In the genomic region with DNA sequence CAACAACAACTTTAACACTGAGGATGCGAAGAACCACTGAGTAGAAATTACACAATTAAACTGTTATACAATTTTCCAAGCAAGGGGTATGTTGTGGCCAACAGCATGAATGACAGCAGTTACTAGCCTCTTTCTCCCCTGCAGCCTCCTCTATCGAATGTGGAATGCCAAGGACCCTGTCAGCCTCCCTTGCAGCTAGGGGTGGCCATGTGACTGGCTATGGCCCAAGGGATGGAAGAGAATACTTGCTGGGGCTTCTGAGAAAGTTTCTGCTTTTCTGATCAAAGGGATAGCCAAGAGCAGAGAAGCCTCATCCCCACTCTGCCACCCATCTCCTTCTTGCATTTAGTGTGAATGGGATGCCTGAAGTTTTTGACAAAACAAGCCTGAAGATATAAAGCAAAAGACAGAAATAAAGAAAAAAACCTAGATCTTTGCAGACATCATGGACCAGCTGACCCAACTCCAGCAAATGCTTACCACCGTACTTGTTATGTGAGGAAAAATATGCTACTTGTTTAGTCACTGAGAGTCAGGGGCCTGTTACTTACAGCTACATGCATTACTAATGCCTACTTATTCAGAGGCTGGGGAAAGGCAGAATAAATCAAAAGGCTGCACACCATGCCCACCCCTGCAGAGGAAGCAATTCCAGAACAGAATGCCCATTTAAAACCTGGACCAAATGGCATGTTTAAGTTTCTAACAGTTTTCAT, we compare ENCODE assay signal across 2 cellular contexts.
TF ChIP-seq lines count a peak whose summit lies in the region.

No MANE protein-coding gene starts in this region.

TF ChIP-seq in IMR-90, 13 proteins besides CTCF, POLR2A, EP300 and RAD21:
- TF ChIP-seq USF2 (IDR thresholded peaks at IDR 0.05; ENCODE audit: low read depth, low read length) = no peak
- no peak for TF ChIP-seq ELK1 (IDR thresholded peaks at IDR 0.05; ENCODE audit: borderline replicate concordance, low read depth, low read length)
- no peak for TF ChIP-seq NFE2L2 (IDR thresholded peaks at IDR 0.05; ENCODE audit: low read depth, low read length)
- TF ChIP-seq MXI1 (IDR thresholded peaks at IDR 0.05; ENCODE audit: borderline replicate concordance, low read depth, low read length) = no peak
- no peak for TF ChIP-seq CHD1 (IDR thresholded peaks at IDR 0.05; ENCODE audit: low read depth, low read length)
- TF ChIP-seq RFX5 (IDR thresholded peaks at IDR 0.05; ENCODE audit: low read depth, low read length) = no peak
- no peak for TF ChIP-seq MAZ (IDR thresholded peaks at IDR 0.05; ENCODE audit: borderline replicate concordance, low read depth, low read length)
- TF ChIP-seq SMC3 (IDR thresholded peaks at IDR 0.05; ENCODE audit: low read depth, low read length) = no peak
- no peak for TF ChIP-seq BHLHE40 (IDR thresholded peaks at IDR 0.05; ENCODE audit: low read depth, low read length)
- no peak for TF ChIP-seq RCOR1 (IDR thresholded peaks at IDR 0.05; ENCODE audit: insufficient replicate concordance, low read length)
- no peak for TF ChIP-seq FOS (IDR thresholded peaks at IDR 0.05; ENCODE audit: low read depth, low read length)
- no peak for TF ChIP-seq MAFK (IDR thresholded peaks at IDR 0.05; ENCODE audit: low read depth, low read length)

TF ChIP-seq in K562, 482 proteins besides CTCF, POLR2A, EP300 and RAD21:
- TF ChIP-seq PTBP1 (IDR thresholded peaks at IDR 0.05; ENCODE audit: low read depth, low read length) (no peak), TGIF2 (CRISPR knock-in tag; IDR thresholded peaks at IDR 0.05) (no peak), CBX1 (IDR thresholded peaks at IDR 0.05; ENCODE audit: low read depth) (0 out of 2 replicates have a peak, but pooled peaks have one; percentile 38), CHD4 (IDR thresholded peaks at IDR 0.05; ENCODE audit: insufficient read depth, insufficient replicate concordance, low read depth, low read length, poor library complexity, severe bottlenecking) (no peak), POLR2AphosphoS2 (IDR thresholded peaks at IDR 0.05; ENCODE audit: low read length) (no peak), ZNF561 (CRISPR knock-in tag; conservative IDR thresholded peaks at IDR 0.05) (no peak), ZNF316 (IDR thresholded peaks at IDR 0.05) (no peak), HMG20A (CRISPR knock-in tag; conservative IDR thresholded peaks at IDR 0.05) (no peak), CBX3 (IDR thresholded peaks at IDR 0.05; ENCODE audit: borderline replicate concordance in 1 of 2, low read length in 2 of 2) (peak in 1 of 2 experiments; percentile 81; a peak in 2 of 3 replicates), TRIM28 (IDR thresholded peaks at IDR 0.05) (0 out of 2 replicates have a peak, but pooled peaks have one; percentile 47), FIP1L1 (IDR thresholded peaks at IDR 0.05; ENCODE audit: low read depth, low read length, poor library complexity, severe bottlenecking) (no peak), CBX5 (IDR thresholded peaks at IDR 0.05; ENCODE audit: borderline replicate concordance, low read depth) (peak; percentile 65; the same call in 1 of the 2 replicates), SUPT5H (IDR thresholded peaks at IDR 0.05) (no peak)
- TF ChIP-seq, protein P1, sequence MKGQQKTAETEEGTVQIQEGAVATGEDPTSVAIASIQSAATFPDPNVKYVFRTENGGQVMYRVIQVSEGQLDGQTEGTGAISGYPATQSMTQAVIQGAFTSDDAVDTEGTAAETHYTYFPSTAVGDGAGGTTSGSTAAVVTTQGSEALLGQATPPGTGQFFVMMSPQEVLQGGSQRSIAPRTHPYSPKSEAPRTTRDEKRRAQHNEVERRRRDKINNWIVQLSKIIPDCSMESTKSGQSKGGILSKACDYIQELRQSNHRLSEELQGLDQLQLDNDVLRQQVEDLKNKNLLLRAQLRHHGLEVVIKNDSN (CRISPR knock-in tag; IDR thresholded peaks at IDR 0.05) = peak; percentile 53
- TF ChIP-seq, protein P2, sequence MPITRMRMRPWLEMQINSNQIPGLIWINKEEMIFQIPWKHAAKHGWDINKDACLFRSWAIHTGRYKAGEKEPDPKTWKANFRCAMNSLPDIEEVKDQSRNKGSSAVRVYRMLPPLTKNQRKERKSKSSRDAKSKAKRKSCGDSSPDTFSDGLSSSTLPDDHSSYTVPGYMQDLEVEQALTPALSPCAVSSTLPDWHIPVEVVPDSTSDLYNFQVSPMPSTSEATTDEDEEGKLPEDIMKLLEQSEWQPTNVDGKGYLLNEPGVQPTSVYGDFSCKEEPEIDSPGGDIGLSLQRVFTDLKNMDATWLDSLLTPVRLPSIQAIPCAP (CRISPR knock-in tag; IDR thresholded peaks at IDR 0.05; ENCODE audit: borderline replicate concordance) = no peak
